In genomic region chr6:146984251-146984924, GRCh38 we compare ENCODE assay signal across 1 cellular context.
TF ChIP-seq lines count a peak whose summit lies in the region.

No MANE protein-coding gene starts in this region.

TF ChIP-seq in HepG2, 621 proteins besides CTCF, POLR2A, EP300 and RAD21 (continued from another document and continues in another):
- TF ChIP-seq HMGXB3 (CRISPR knock-in tag; IDR thresholded peaks at IDR 0.05; ENCODE audit: borderline replicate concordance) (no peak), THYN1 (CRISPR knock-in tag; IDR thresholded peaks at IDR 0.05; ENCODE audit: borderline replicate concordance, low read depth) (no peak), RARA (CRISPR knock-in tag; IDR thresholded peaks at IDR 0.05) (peak; percentile 35), ZNF143 (CRISPR knock-in tag; IDR thresholded peaks at IDR 0.05) (no peak), ZNF264 (CRISPR knock-in tag; IDR thresholded peaks at IDR 0.05) (no peak), ZBTB21 (CRISPR knock-in tag; IDR thresholded peaks at IDR 0.05) (peak; percentile 42; the same call in 1 of the 2 replicates), ZNF296 (CRISPR knock-in tag; conservative IDR thresholded peaks at IDR 0.05) (no peak), TBX3 (IDR thresholded peaks at IDR 0.05; ENCODE audit: borderline replicate concordance) (peak; percentile 55), PHF8 (CRISPR knock-in tag; IDR thresholded peaks at IDR 0.05) (peak; percentile 42; the same call in 1 of the 2 replicates), ZSCAN22 (CRISPR knock-in tag; IDR thresholded peaks at IDR 0.05) (no peak), ZSCAN20 (CRISPR knock-in tag; IDR thresholded peaks at IDR 0.05; ENCODE audit: borderline replicate concordance) (no peak), ZNF678 (CRISPR knock-in tag; IDR thresholded peaks at IDR 0.05) (no peak), ZNF83 (CRISPR knock-in tag; IDR thresholded peaks at IDR 0.05; ENCODE audit: borderline replicate concordance) (no peak), AHR (CRISPR knock-in tag; IDR thresholded peaks at IDR 0.05) (no peak), ZBTB26 (CRISPR knock-in tag; IDR thresholded peaks at IDR 0.05; ENCODE audit: borderline replicate concordance) (no peak), GATA4 (IDR thresholded peaks at IDR 0.05; ENCODE audit: borderline replicate concordance, low read depth) (peak; percentile 55; the same call in 1 of the 2 replicates), GZF1 (CRISPR knock-in tag; IDR thresholded peaks at IDR 0.05) (no peak), RARG (CRISPR knock-in tag; IDR thresholded peaks at IDR 0.05; ENCODE audit: low read depth) (no peak), MYPOP (CRISPR knock-in tag; IDR thresholded peaks at IDR 0.05) (0 out of 2 replicates have a peak, but pooled peaks have one; percentile 36), SP4 (CRISPR knock-in tag; IDR thresholded peaks at IDR 0.05) (no peak; the same call in 1 of the 2 replicates), ZNF792 (CRISPR knock-in tag; IDR thresholded peaks at IDR 0.05) (no peak), HDAC6 (IDR thresholded peaks at IDR 0.05; ENCODE audit: low read depth, low read length) (no peak), RCOR2 (CRISPR knock-in tag; IDR thresholded peaks at IDR 0.05) (0 out of 2 replicates have a peak, but pooled peaks have one; percentile 19), ZNF234 (CRISPR knock-in tag; conservative IDR thresholded peaks at IDR 0.05) (no peak), ZNF891 (CRISPR knock-in tag; IDR thresholded peaks at IDR 0.05) (no peak), NR0B2 (CRISPR knock-in tag; IDR thresholded peaks at IDR 0.05) (no peak), ZNF124 (CRISPR knock-in tag; IDR thresholded peaks at IDR 0.05) (no peak), ZNF879 (CRISPR knock-in tag; IDR thresholded peaks at IDR 0.05) (no peak), STAT6 (CRISPR knock-in tag; IDR thresholded peaks at IDR 0.05; ENCODE audit: borderline replicate concordance) (no peak), THRA (CRISPR knock-in tag; IDR thresholded peaks at IDR 0.05; ENCODE audit: borderline replicate concordance) (no peak), NCOA1 (CRISPR knock-in tag; IDR thresholded peaks at IDR 0.05) (no peak), HDAC1 (CRISPR knock-in tag; IDR thresholded peaks at IDR 0.05) (peak; percentile 43), KIAA2018 (CRISPR knock-in tag; IDR thresholded peaks at IDR 0.05; ENCODE audit: borderline replicate concordance) (no peak), ZIK1 (CRISPR knock-in tag; IDR thresholded peaks at IDR 0.05; ENCODE audit: borderline replicate concordance, low read depth) (no peak)
